In the genomic region with DNA sequence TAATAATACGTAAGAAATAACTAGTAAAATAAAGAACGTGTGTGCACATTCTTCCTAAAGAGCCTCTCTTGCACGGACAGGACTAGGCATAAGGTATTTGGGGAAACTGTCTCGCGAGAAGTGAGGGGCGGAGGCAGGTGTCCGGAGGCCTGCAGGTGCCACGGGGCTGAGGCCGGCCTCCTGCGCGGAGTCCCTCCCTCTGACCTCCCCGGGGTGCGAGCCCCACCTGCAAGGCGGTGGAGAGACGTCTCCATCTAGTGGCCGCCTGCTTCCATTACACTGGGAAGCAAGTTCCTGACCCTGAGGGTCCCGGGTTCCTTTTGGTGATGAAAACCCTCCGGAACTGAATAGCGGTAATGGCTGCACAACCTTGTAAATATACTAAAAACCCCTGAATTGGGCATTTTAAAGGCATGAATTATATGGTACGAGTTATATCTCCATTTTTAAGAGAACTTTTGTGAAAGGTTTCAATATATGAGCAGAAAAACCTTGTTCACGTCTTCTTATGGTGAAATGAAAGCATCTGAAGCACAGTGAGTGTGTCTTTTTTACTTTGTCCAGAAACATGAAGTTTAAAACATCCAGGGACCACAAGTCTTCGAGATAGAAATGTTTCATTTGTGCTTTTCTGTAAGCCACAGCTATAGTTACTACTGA, we compare ENCODE assay signal across 8 cellular contexts. TPM values are rescaled to one million over a fixed set of nuclear protein-coding genes. Genes with fewer than 3 reads are reported as not detected.
DNase-seq lines count a peak whose midpoint lies in the region; ATAC-seq, FAIRE-seq and TF ChIP-seq lines count a peak whose summit lies in the region.

No MANE protein-coding gene starts in this region.

- no peak overlapping the region for H3K4me3 Mint-ChIP-seq in CD8-positive, alpha-beta memory T cell
- H3K4me3 Mint-ChIP-seq in activated T-helper 1 cell treated with anti-CD3 and anti-CD28 coated beads, Interleukin-12 subunit alpha, Interleukin-12 subunit beta, Interleukin-2, Interleukin-4 antibody, amounts not matched to agents 30 ng/mL and 10 ng/mL and 1 ng/mL, durations not matched to agents 14 hours and 24 hours and 36 hours, result no peak overlapping the region
- H3K4me3 Mint-ChIP-seq in osteocyte (ENCODE audit: unreplicated experiment), result no peak overlapping the region

- H3K4me1 ChIP-seq in CD8-positive, alpha-beta memory T cell (ENCODE audit: insufficient read depth, low read length), result peaks cover 7% of the 10 kb centered on the region
- peaks cover 0 to 6% (median 0%) of the 10 kb centered on the region in 4 donors for H3K4me1 ChIP-seq in Peyer's patch
- peaks cover 0 to 4% (median 0%) of the 10 kb centered on the region in 4 donors for H3K4me1 ChIP-seq in transverse colon

- no peak overlapping the region for H3K27ac Mint-ChIP-seq in CD8-positive, alpha-beta memory T cell
- no peak overlapping the region for H3K27ac Mint-ChIP-seq in activated T-helper 1 cell treated with anti-CD3 and anti-CD28 coated beads, Interleukin-12 subunit alpha, Interleukin-12 subunit beta, Interleukin-2, Interleukin-4 antibody, amounts not matched to agents 30 ng/mL and 10 ng/mL and 1 ng/mL, durations not matched to agents 14 hours and 24 hours and 36 hours
- H3K27ac Mint-ChIP-seq in osteocyte (ENCODE audit: unreplicated experiment), result no peak overlapping the region

- no peak overlapping the region for H3K4me3 ChIP-seq in CD8-positive, alpha-beta memory T cell (ENCODE audit: low read length)
- H3K4me3 ChIP-seq in Peyer's patch (no peak overlapping the region), foreskin fibroblast (ENCODE audit: low read depth in 1 of 2, low read length in 2 of 2) (no peak overlapping the region), transverse colon (no peak overlapping the region)

- FAIRE-seq in HTR-8/SVneo (lab: Jason Lieb, UNC), result no peak

- H3K36me3 Mint-ChIP-seq in CD8-positive, alpha-beta memory T cell, result no peaks in the 10 kb centered on the region
- no peaks in the 10 kb centered on the region for H3K36me3 Mint-ChIP-seq in activated T-helper 1 cell treated with anti-CD3 and anti-CD28 coated beads, Interleukin-12 subunit alpha, Interleukin-12 subunit beta, Interleukin-2, Interleukin-4 antibody, amounts not matched to agents 30 ng/mL and 10 ng/mL and 1 ng/mL, durations not matched to agents 14 hours and 24 hours and 36 hours (ENCODE audit: low read depth)
- H3K36me3 Mint-ChIP-seq in osteocyte (ENCODE audit: unreplicated experiment), result no peaks in the 10 kb centered on the region

- WGBS in transverse colon (ENCODE audit: low coverage in 1 of 2), 2 donors, result 8 to 33% methylated on average over 7 to 22 of the region's 22 CpGs

- POLR2A ChIA-PET in CD8-positive, alpha-beta memory T cell (lab: Charles Lee), result no interaction called here

- in situ Hi-C loops in transverse colon (cut with MboI; ENCODE audit: low pct_ligation_motif_present in 1 of 4, low pct_unique_long_range_greater_than_20kb in 1 of 4, low sequenced_read_pairs in 3 of 4), result loop anchor here in 2 of 4 donors (10.0 to 25.0 kb wide), 2 partner anchors 257 to 269 kb away; partner anchors contain the start of gene NFATC1 (in 1 of the 2)

- H3K4me1 Mint-ChIP-seq in CD8-positive, alpha-beta memory T cell, result no peaks in the 10 kb centered on the region
- no peaks in the 10 kb centered on the region for H3K4me1 Mint-ChIP-seq in activated T-helper 1 cell treated with anti-CD3 and anti-CD28 coated beads, Interleukin-12 subunit alpha, Interleukin-12 subunit beta, Interleukin-2, Interleukin-4 antibody, amounts not matched to agents 30 ng/mL and 10 ng/mL and 1 ng/mL, durations not matched to agents 14 hours and 24 hours and 36 hours (ENCODE audit: low read depth)
- peaks cover 2% of the 10 kb centered on the region for H3K4me1 Mint-ChIP-seq in osteocyte (ENCODE audit: unreplicated experiment)

- H3K9me3 ChIP-seq in CD8-positive, alpha-beta memory T cell (ENCODE audit: low read length), result no peaks in the 10 kb centered on the region
- H3K9me3 ChIP-seq in Peyer's patch (no peaks in the 10 kb centered on the region), transverse colon (no peaks in the 10 kb centered on the region)

- ATAC-seq in GM19467 (IDR thresholded peaks at IDR 0.05; ENCODE audit: unreplicated experiment), result peak; percentile 96

- intact Hi-C loops in activated T-helper 1 cell treated with anti-CD3 and anti-CD28 coated beads, Interleukin-12 subunit alpha, Interleukin-12 subunit beta, Interleukin-2, Interleukin-4 antibody, amounts not matched to agents 30 ng/mL and 10 ng/mL and 1 ng/mL, durations not matched to agents 14 hours and 24 hours and 36 hours (cut with micrococcal nuclease), result loop anchor here (1.0 kb wide), 2 partner anchors 116 to 265 kb away; no protein-coding TSS in a partner anchor
- intact Hi-C loops in transverse colon (cut with DNase I; ENCODE audit: low total_unique reads), result loop anchor here (2.0 to 5.0 kb wide), 2 partner anchors 107 to 265 kb away; no protein-coding TSS in a partner anchor

- H3K36me3 ChIP-seq in CD8-positive, alpha-beta memory T cell (ENCODE audit: insufficient read depth, low read length), result no peaks in the 10 kb centered on the region
- no peaks in the 10 kb centered on the region for H3K36me3 ChIP-seq in Peyer's patch
- H3K36me3 ChIP-seq in transverse colon, result no peaks in the 10 kb centered on the region

- TF ChIP-seq CTCF in Peyer's patch (IDR thresholded peaks at IDR 0.05) (peak; percentile 82 to 98 (median 82)), foreskin fibroblast (IDR thresholded peaks at IDR 0.05; ENCODE audit: low read depth, low read length) (peak; percentile 93), osteocyte (IDR thresholded peaks at IDR 0.05) (peak; percentile 99), transverse colon (IDR thresholded peaks at IDR 0.05) (peak; percentile 86 to 99 (median 94))

- H3K27me3 ChIP-seq in CD8-positive, alpha-beta memory T cell (ENCODE audit: insufficient read depth, low read length, poor library complexity, severe bottlenecking), result no peaks in the 10 kb centered on the region
- H3K27me3 ChIP-seq in Peyer's patch (no peaks in the 10 kb centered on the region), transverse colon (peaks cover 10% of the 10 kb centered on the region)

- DNase-seq in CD8-positive, alpha-beta memory T cell, result peak; percentile 44 to 79 (median 61)
- DNase-seq in HTR-8/SVneo (ENCODE audit: insufficient read length, low spot score) (peak; percentile 64), Peyer's patch (peak; percentile 58 to 81 (median 68)), foreskin fibroblast (peak; percentile 24 to 73), osteocyte (ENCODE audit: extremely low spot score, unreplicated experiment) (no peak), transverse colon (peak; percentile 64)
- peak; percentile 49 for DNase-seq in activated T-helper 1 cell treated with anti-CD3 and anti-CD28 coated beads, Interleukin-12 subunit alpha, Interleukin-12 subunit beta, Interleukin-2, Interleukin-4 antibody, amounts not matched to agents 30 ng/mL and 10 ng/mL and 1 ng/mL, durations not matched to agents 14 hours and 24 hours and 36 hours (ENCODE audit: low spot score)

- CTCF ChIA-PET in CD8-positive, alpha-beta memory T cell (lab: Charles Lee), result interaction anchor here (8.1 kb wide), 1 partner anchor 265 kb away, joined by 82 read pairs; no protein-coding TSS in a partner anchor

- H3K9me3 Mint-ChIP-seq in CD8-positive, alpha-beta memory T cell, result no peaks in the 10 kb centered on the region
- no peaks in the 10 kb centered on the region for H3K9me3 Mint-ChIP-seq in activated T-helper 1 cell treated with anti-CD3 and anti-CD28 coated beads, Interleukin-12 subunit alpha, Interleukin-12 subunit beta, Interleukin-2, Interleukin-4 antibody, amounts not matched to agents 30 ng/mL and 10 ng/mL and 1 ng/mL, durations not matched to agents 14 hours and 24 hours and 36 hours
- no peaks in the 10 kb centered on the region for H3K9me3 Mint-ChIP-seq in osteocyte (ENCODE audit: unreplicated experiment)

- no peak for TF ChIP-seq EP300 in transverse colon (IDR thresholded peaks at IDR 0.05; ENCODE audit: low read depth)

- TF ChIP-seq POLR2A in Peyer's patch (IDR thresholded peaks at IDR 0.05) (no peak), transverse colon (IDR thresholded peaks at IDR 0.05) (no peak)

- no peak overlapping the region for H3K27ac ChIP-seq in CD8-positive, alpha-beta memory T cell (ENCODE audit: low read depth, low read length)
- no peak overlapping the region for H3K27ac ChIP-seq in Peyer's patch
- H3K27ac ChIP-seq in transverse colon, result no peak overlapping the region

- H3K27me3 Mint-ChIP-seq in CD8-positive, alpha-beta memory T cell, result peaks cover 16 to 18% of the 10 kb centered on the region in 2 donors
- H3K27me3 Mint-ChIP-seq in activated T-helper 1 cell treated with anti-CD3 and anti-CD28 coated beads, Interleukin-12 subunit alpha, Interleukin-12 subunit beta, Interleukin-2, Interleukin-4 antibody, amounts not matched to agents 30 ng/mL and 10 ng/mL and 1 ng/mL, durations not matched to agents 14 hours and 24 hours and 36 hours (ENCODE audit: insufficient read depth), result peaks cover 6% of the 10 kb centered on the region
- H3K27me3 Mint-ChIP-seq in osteocyte (ENCODE audit: unreplicated experiment), result peaks cover 21% of the 10 kb centered on the region

RNA-seq across cellular contexts. Expression of gene CTDP1, which starts 35.5 kb away (rescaled TPM):
- total RNA-seq in CD8-positive, alpha-beta memory T cell, result 10 to 100 TPM; 35.3 to 38.0 TPM
- 31.0 TPM for polyA plus RNA-seq in CD8-positive, alpha-beta memory T cell
- total RNA-seq in Peyer's patch (10 to 100 TPM; 20.7 to 36.2 (median 25.8) TPM), osteocyte (23.1 and 23.2 TPM in 2 replicates), transverse colon (100 to 1,000 TPM in 1 of 4 donors, 10 to 100 TPM in 3; 30.6 to 120 (median 49.3) TPM)
- total RNA-seq in activated T-helper 1 cell treated with anti-CD3 and anti-CD28 coated beads, Interleukin-12 subunit alpha, Interleukin-12 subunit beta, Interleukin-2, Interleukin-4 antibody, amounts not matched to agents 30 ng/mL and 10 ng/mL and 1 ng/mL, durations not matched to agents 14 hours and 24 hours and 36 hours, result 45.9 and 47.2 TPM in 2 replicates
